Comparison of ENCODE assay signal across 8 cellular contexts in the genomic region with DNA sequence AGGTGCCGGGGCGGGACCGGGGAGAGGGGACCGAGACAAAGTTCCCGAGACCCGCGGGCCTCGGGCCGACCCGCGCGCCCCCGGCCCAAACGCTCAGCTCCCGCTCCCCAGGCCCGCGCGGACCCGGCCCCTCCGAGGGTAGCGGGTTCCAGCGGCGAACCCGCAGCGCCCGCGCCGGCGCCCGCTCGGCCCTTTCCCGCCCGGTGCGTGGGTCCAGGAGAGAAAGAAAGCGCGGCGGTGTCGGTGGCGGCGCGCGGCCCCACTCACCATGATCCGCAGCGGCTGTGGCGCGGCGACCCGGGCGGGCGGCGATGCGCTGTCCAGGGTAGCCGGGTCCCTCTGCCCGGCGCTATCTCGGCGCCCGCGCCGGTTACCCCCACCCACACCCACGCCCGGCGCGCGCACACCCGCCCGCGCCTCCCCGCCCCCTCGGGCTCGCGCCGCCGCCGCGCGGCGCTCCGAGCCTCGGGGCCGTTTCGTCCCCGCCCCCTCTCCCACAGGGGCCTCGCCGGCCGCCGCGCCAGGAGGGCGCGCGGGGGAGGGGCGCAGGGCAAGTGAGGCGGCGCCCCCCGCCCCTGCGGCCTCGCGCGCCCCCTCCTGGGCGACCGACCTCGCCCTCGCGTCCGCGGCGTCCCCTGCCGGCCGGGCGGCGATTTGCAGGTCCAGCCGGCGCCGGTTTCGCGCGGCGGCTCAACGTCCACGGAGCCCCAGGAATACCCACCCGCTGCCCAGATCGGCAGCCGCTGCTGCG. TPM values are rescaled to one million over a fixed set of nuclear protein-coding genes. Genes with fewer than 3 reads are reported as not detected.
A peak's percentile ranks its signal among the peaks of the same experiment; 100 is the strongest.
DNase-seq lines count a peak whose midpoint lies in the region; ATAC-seq and TF ChIP-seq lines count a peak whose summit lies in the region.

A gene with protein sequence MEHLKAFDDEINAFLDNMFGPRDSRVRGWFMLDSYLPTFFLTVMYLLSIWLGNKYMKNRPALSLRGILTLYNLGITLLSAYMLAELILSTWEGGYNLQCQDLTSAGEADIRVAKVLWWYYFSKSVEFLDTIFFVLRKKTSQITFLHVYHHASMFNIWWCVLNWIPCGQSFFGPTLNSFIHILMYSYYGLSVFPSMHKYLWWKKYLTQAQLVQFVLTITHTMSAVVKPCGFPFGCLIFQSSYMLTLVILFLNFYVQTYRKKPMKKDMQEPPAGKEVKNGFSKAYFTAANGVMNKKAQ (minus strand): TSS at position 345 of the 751 bp plus-strand sequence. CDS start 75 bp downstream, at position 270.

- no peaks in the 10 kb centered on the region for H3K36me3 Mint-ChIP-seq in brain
- H3K36me3 Mint-ChIP-seq in immature natural killer cell: no peaks in the 10 kb centered on the region

- peak; percentile 56 for ATAC-seq in GM21390 (IDR thresholded peaks at IDR 0.05; ENCODE audit: unreplicated experiment)

- H3K27me3 Mint-ChIP-seq in brain: peaks cover 5% of the 10 kb centered on the region
- peaks cover 21 to 34% (median 26%) of the 10 kb centered on the region in 3 donors for H3K27me3 Mint-ChIP-seq in immature natural killer cell (ENCODE audit: low read depth in 3 of 3)

- H3K27ac Mint-ChIP-seq in brain (peak within 1 kb of the TSS; percentile 76 to 95 (median 85)), immature natural killer cell (no peak within 1 kb of the TSS)

- DNase-seq in COR-L47 (lab: John Stamatoyannopoulos, UW): peak; percentile 39
- DNase-seq in NCI-H82 treated with DMSO at 0.1 percent for 48 hours (lab: John Stamatoyannopoulos, UW; ENCODE audit: unreplicated experiment): peak; percentile 27
- DNase-seq in immature natural killer cell: peak in 2 of 3 donors; percentile 7 to 23
- peak; percentile 53 for DNase-seq in stimulated activated CD8-positive, alpha-beta memory T cell treated with anti-CD3 and anti-CD28 coated beads, Interleukin-4, amount 100 ng/mL, for 48 hours
- no peak for DNase-seq in GDM1 (lab: John Stamatoyannopoulos, UW)
- DNase-seq in activated gamma-delta T cell (lab: John Stamatoyannopoulos, UW): no peak

- H3K4me1 Mint-ChIP-seq in brain (peaks cover 43% of the 10 kb centered on the region), immature natural killer cell (peaks cover 12 to 17% of the 10 kb centered on the region in 2 donors)

- H3K4me3 Mint-ChIP-seq in brain (peak within 1 kb of the TSS; percentile 85 to 97 (median 92)), immature natural killer cell (peak within 1 kb of the TSS; percentile 61 to 85 (median 80))

- TF ChIP-seq CTCF in brain (conservative IDR thresholded peaks at IDR 0.05): peak; percentile 81 to 91

- H3K9me3 Mint-ChIP-seq in brain (peaks cover 0 to 15% (median 5%) of the 10 kb centered on the region in 5 experiments), immature natural killer cell (peaks cover 0 to 8% (median 0%) of the 10 kb centered on the region in 6 donors)

RNA-seq across cellular contexts. Expression of the gene that starts here (rescaled TPM):
- polyA plus RNA-seq in brain (ENCODE audit: insufficient read depth, low read depth, low replicate concordance): 25.3 TPM
- not detected for polyA plus RNA-seq in immature natural killer cell

Comparison
In these comparisons a context has a peak if more than half of its experiments do, and no peak if none do; other contexts are left out.
1. RNA of the gene that starts here (polyA plus RNA-seq): 25.3 TPM in brain (single experiment); not detected in immature natural killer cell; every median in the first group is over 10 times any median in the second.
2. Peak in DNase-seq in immature natural killer cell; RNA of the gene not detected or under 1 TPM.
3. DNase-seq: peak in COR-L47 (single experiment), NCI-H82 treated with DMSO at 0.1 percent for 48 hours (single experiment) and stimulated activated CD8-positive, alpha-beta memory T cell treated with anti-CD3 and anti-CD28 coated beads, Interleukin-4, amount 100 ng/mL, for 48 hours (single experiment); none in GDM1 (single experiment) and activated gamma-delta T cell (single experiment).
4. H3K27ac Mint-ChIP-seq: peak in brain (5 of 5); none in immature natural killer cell (0 of 6).